21 cellular contexts compared by ENCODE assay signal in the genomic region with DNA sequence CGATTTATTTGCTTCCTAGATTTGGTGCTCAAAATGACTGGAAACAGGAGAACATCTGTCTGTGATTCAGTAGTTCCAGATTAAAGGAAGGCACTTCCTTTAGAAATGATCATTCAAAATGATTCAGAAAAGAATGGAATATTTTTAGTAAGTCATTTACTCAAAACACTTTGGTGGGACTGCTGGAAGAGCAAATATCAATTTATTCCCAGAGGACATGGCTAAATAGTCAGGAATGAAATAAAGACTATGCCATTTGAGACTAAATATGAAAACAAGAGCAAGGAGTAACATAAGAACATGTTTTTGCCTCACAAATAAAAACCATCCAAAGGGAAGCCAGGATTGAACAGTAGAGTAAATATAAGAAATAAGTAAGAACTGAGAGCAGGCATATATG.
DNase-seq lines count a peak whose midpoint lies in the region; ATAC-seq and TF ChIP-seq lines count a peak whose summit lies in the region.
"Had no signal": no experiment of that assay in that cellular context is flagged by ENCODE, and none has a peak within 500 bp of the region (broad histone marks: within the 10 kb centered on the region; RNA-seq: fewer than 3 reads in every experiment).

No MANE protein-coding gene starts in this region.

- peak overlapping the region; percentile 10 for H3K27ac Mint-ChIP-seq in activated naive CD8-positive, alpha-beta T cell treated with anti-CD3 and anti-CD28 coated beads for 36 hours
- H3K27ac Mint-ChIP-seq in activated naive CD8-positive, alpha-beta T cell treated with anti-CD3 and anti-CD28 coated beads, Interleukin-2, amount 50 U/mL, for 24 hours: no peak overlapping the region
- H3K27ac Mint-ChIP-seq: CD4-positive, alpha-beta memory T cell; GM23338 had no signal

- no peak overlapping the region for H3K4me3 ChIP-seq in RWPE2 (ENCODE audit: severe bottlenecking)
- H3K4me3 ChIP-seq in brain microvascular endothelial cell (ENCODE audit: low read depth, low read length): no peak overlapping the region
- H3K4me3 ChIP-seq: BLaER1, GM23338 had no signal

- no peak for ATAC-seq in activated naive CD8-positive, alpha-beta T cell treated with anti-CD3 and anti-CD28 coated beads, Interleukin-2, amount 50 U/mL, for 24 hours
- no peak for ATAC-seq in RWPE2 (ENCODE audit: low read depth)
- ATAC-seq: GM23338 had no signal

- H3K27ac ChIP-seq in RWPE2 (ENCODE audit: poor library complexity, severe bottlenecking): peak overlapping the region; percentile 98
- no peak overlapping the region for H3K27ac ChIP-seq in brain microvascular endothelial cell
- H3K27ac ChIP-seq: BLaER1 had no signal

- peaks cover 28% of the 10 kb centered on the region for H3K4me1 Mint-ChIP-seq in activated naive CD8-positive, alpha-beta T cell treated with anti-CD3 and anti-CD28 coated beads for 36 hours
- H3K4me1 Mint-ChIP-seq in activated naive CD8-positive, alpha-beta T cell treated with anti-CD3 and anti-CD28 coated beads, Interleukin-2, amount 50 U/mL, for 24 hours: peaks cover 25% of the 10 kb centered on the region
- H3K4me1 Mint-ChIP-seq: GM23338 had no signal

- peaks cover 37% of the 10 kb centered on the region for H3K4me1 ChIP-seq in RWPE2 (ENCODE audit: insufficient read depth, poor library complexity, severe bottlenecking)

- no peaks in the 10 kb centered on the region for H3K27me3 Mint-ChIP-seq in activated naive CD8-positive, alpha-beta T cell treated with anti-CD3 and anti-CD28 coated beads for 36 hours
- no peaks in the 10 kb centered on the region for H3K27me3 Mint-ChIP-seq in activated naive CD8-positive, alpha-beta T cell treated with anti-CD3 and anti-CD28 coated beads, Interleukin-2, amount 50 U/mL, for 24 hours
- H3K27me3 Mint-ChIP-seq: CD4-positive, alpha-beta memory T cell had no signal

- in situ Hi-C loops in brain microvascular endothelial cell (cut with HindIII; ENCODE audit: low pct_ligation_motif_present, low sequenced_read_pairs): no loop called here

- H3K36me3 ChIP-seq in RWPE2 (ENCODE audit: low read depth): no peaks in the 10 kb centered on the region
- no peaks in the 10 kb centered on the region for H3K36me3 ChIP-seq in brain microvascular endothelial cell (replicated peaks)
- H3K36me3 ChIP-seq: BLaER1 had no signal

- no peaks in the 10 kb centered on the region for H3K9me3 ChIP-seq in RWPE2 (ENCODE audit: severe bottlenecking)
- H3K9me3 ChIP-seq: BLaER1 had no signal

- no peak for DNase-seq in activated naive CD8-positive, alpha-beta T cell treated with anti-CD3 and anti-CD28 coated beads for 36 hours
- DNase-seq in activated naive CD8-positive, alpha-beta T cell treated with anti-CD3 and anti-CD28 coated beads, Interleukin-2, amount 50 U/mL, for 24 hours: no peak
- no peak for DNase-seq in RWPE2 (ENCODE audit: low spot score)
- peak; percentile 36 for DNase-seq in kidney tubule cell (ENCODE audit: low spot score)
- DNase-seq in activated gamma-delta T cell (lab: John Stamatoyannopoulos, UW): no peak
- DNase-seq in brain microvascular endothelial cell: no peak
- DNase-seq in NCI-H1436 (lab: John Stamatoyannopoulos, UW): no peak
- no peak for DNase-seq in germinal center (ENCODE audit: low spot score)
- DNase-seq: CD4-positive, alpha-beta memory T cell; DMS153; GDM1; HCEC 1CT; Kasumi-1; NCI-H1092 treated with DMSO at 0.1 percent for 48 hours; NCI-H2081; NCI-H510A; NCI-H748 treated with DMSO at 0.1 percent for 48 hours; NK-92 treated with Interleukin-12 subunit alpha and Interleukin-12 subunit beta, amount 100 ng/mL, for 24 hours; SHP77 had no signal

- H3K9me3 Mint-ChIP-seq in activated naive CD8-positive, alpha-beta T cell treated with anti-CD3 and anti-CD28 coated beads for 36 hours: no peaks in the 10 kb centered on the region
- H3K9me3 Mint-ChIP-seq in activated naive CD8-positive, alpha-beta T cell treated with anti-CD3 and anti-CD28 coated beads, Interleukin-2, amount 50 U/mL, for 24 hours: no peaks in the 10 kb centered on the region
- H3K9me3 Mint-ChIP-seq: GM23338 had no signal

- H3K36me3 Mint-ChIP-seq in activated naive CD8-positive, alpha-beta T cell treated with anti-CD3 and anti-CD28 coated beads for 36 hours: peaks cover 2% of the 10 kb centered on the region
- no peaks in the 10 kb centered on the region for H3K36me3 Mint-ChIP-seq in activated naive CD8-positive, alpha-beta T cell treated with anti-CD3 and anti-CD28 coated beads, Interleukin-2, amount 50 U/mL, for 24 hours (ENCODE audit: low read depth)
- H3K36me3 Mint-ChIP-seq: CD4-positive, alpha-beta memory T cell had no signal

- H3K27me3 ChIP-seq in RWPE2 (ENCODE audit: insufficient read depth, poor library complexity, severe bottlenecking): no peaks in the 10 kb centered on the region
- H3K27me3 ChIP-seq in brain microvascular endothelial cell (replicated peaks): no peaks in the 10 kb centered on the region
- H3K27me3 ChIP-seq: BLaER1 had no signal

- H3K4me3 Mint-ChIP-seq in activated naive CD8-positive, alpha-beta T cell treated with anti-CD3 and anti-CD28 coated beads for 36 hours: no peak overlapping the region
- no peak overlapping the region for H3K4me3 Mint-ChIP-seq in activated naive CD8-positive, alpha-beta T cell treated with anti-CD3 and anti-CD28 coated beads, Interleukin-2, amount 50 U/mL, for 24 hours
- H3K4me3 Mint-ChIP-seq: CD4-positive, alpha-beta memory T cell; GM23338 had no signal

- TF ChIP-seq CTCF in RWPE2 (IDR thresholded peaks at IDR 0.05; ENCODE audit: poor library complexity, severe bottlenecking) (no peak), brain microvascular endothelial cell (IDR thresholded peaks at IDR 0.05; ENCODE audit: low read depth, low read length, missing control alignments) (no peak)
